27 cellular contexts compared by ENCODE assay signal in genomic region chr1:90361026-90361425, GRCh38.
"Had no signal": no experiment of that assay in that cellular context is flagged by ENCODE, and none has a peak within 500 bp of the region (broad histone marks: within the 10 kb centered on the region; RNA-seq: fewer than 3 reads in every experiment).

No MANE protein-coding gene starts in this region.

- H3K4me1 ChIP-seq: colonic mucosa, foreskin keratinocyte, gastroesophageal sphincter, heart left ventricle, left lung, lower lobe of right lung had no signal

- FAIRE-seq: endometrium, frontal cortex had no signal

- H3K36me3 Mint-ChIP-seq: immature natural killer cell, mesothelial cell of epicardium had no signal

- H3K4me3 ChIP-seq: colonic mucosa, gastroesophageal sphincter, heart left ventricle, hepatocyte, left lung, lower lobe of right lung, mucosa of descending colon had no signal

- H3K27ac ChIP-seq: colonic mucosa, epithelial cell of prostate, foreskin keratinocyte, gastroesophageal sphincter, heart left ventricle, hepatocyte, left lung, lower lobe of right lung had no signal

- H3K4me1 Mint-ChIP-seq: mesothelial cell of epicardium; naive B cell; naive thymus-derived CD8-positive, alpha-beta T cell had no signal

- H3K79me2 ChIP-seq: hepatocyte had no signal

- H3K27ac Mint-ChIP-seq: dendritic cell treated with granulocyte-macrophage colony-stimulating factor and Interleukin-4, amounts not matched to agents 40 ng/mL and 50 ng/mL, for 4 days; effector memory CD8-positive, alpha-beta T cell; endodermal cell; immature natural killer cell; mesothelial cell of epicardium; naive B cell; naive thymus-derived CD8-positive, alpha-beta T cell had no signal

- DNase-seq: colonic mucosa; cortex of kidney; effector CD8-positive, alpha-beta T cell; effector memory CD8-positive, alpha-beta T cell; endodermal cell; erythroblast; foreskin keratinocyte; heart left ventricle; hypothalamus; immature natural killer cell; islet precursor cell; left cardiac atrium; left lung; left ventricle myocardium superior; lower lobe of right lung; mesenchymal stem cell; mucosa of descending colon; naive B cell; naive thymus-derived CD8-positive, alpha-beta T cell had no signal

- H3K4me3 Mint-ChIP-seq: dendritic cell treated with granulocyte-macrophage colony-stimulating factor and Interleukin-4, amounts not matched to agents 40 ng/mL and 50 ng/mL, for 4 days; effector memory CD8-positive, alpha-beta T cell; endodermal cell; immature natural killer cell; mesothelial cell of epicardium; naive B cell; naive thymus-derived CD8-positive, alpha-beta T cell had no signal

- H3K27me3 ChIP-seq: colonic mucosa, gastroesophageal sphincter, heart left ventricle, hepatocyte, left lung had no signal

- H2AFZ ChIP-seq: hepatocyte had no signal

- H3K9me3 Mint-ChIP-seq: dendritic cell treated with granulocyte-macrophage colony-stimulating factor and Interleukin-4, amounts not matched to agents 40 ng/mL and 50 ng/mL, for 4 days; endodermal cell had no signal

- H3K9me3 ChIP-seq: colonic mucosa, left lung, lower lobe of right lung, mucosa of descending colon had no signal

- H3K36me3 ChIP-seq: colonic mucosa, gastroesophageal sphincter, heart left ventricle, left lung, lower lobe of right lung had no signal

- ATAC-seq: effector memory CD8-positive, alpha-beta T cell; esophagus mucosa; gastroesophageal sphincter; heart left ventricle; left cardiac atrium; left lung; left ventricle myocardium superior; lower lobe of right lung; mucosa of descending colon; naive thymus-derived CD8-positive, alpha-beta T cell had no signal

- H3K4me2 ChIP-seq: hepatocyte had no signal
